1 cellular context compared by ENCODE assay signal in genomic region chr1:223081181-223081994, GRCh38.
TF ChIP-seq lines count a peak whose summit lies in the region.

No MANE protein-coding gene starts in this region.

TF ChIP-seq in K562, 482 proteins besides CTCF, POLR2A, EP300 and RAD21 (continued from another document and continues in another):
- TF ChIP-seq THAP7 (CRISPR knock-in tag; IDR thresholded peaks at IDR 0.05) (no peak), E2F8 (IDR thresholded peaks at IDR 0.05; ENCODE audit: low read depth, partially characterized antibody) (peak; percentile 28), CHD4 (IDR thresholded peaks at IDR 0.05; ENCODE audit: insufficient read depth, insufficient replicate concordance, low read depth, low read length, poor library complexity, severe bottlenecking) (no peak), BHLHE40 (IDR thresholded peaks at IDR 0.05; ENCODE audit: low read length) (peak; percentile 13; the same call in 1 of the 2 replicates), ATF3 (IDR thresholded peaks at IDR 0.05) (no peak), ATF3 (CRISPR knock-in tag; conservative IDR thresholded peaks at IDR 0.05) (no peak), ZNF431 (CRISPR knock-in tag; IDR thresholded peaks at IDR 0.05) (no peak), BRD4 (IDR thresholded peaks at IDR 0.05) (no peak), TAF9B (IDR thresholded peaks at IDR 0.05; ENCODE audit: partially characterized antibody) (no peak), ZNF24 (IDR thresholded peaks at IDR 0.05) (peak; percentile 40; the same call in 1 of the 2 replicates), CXXC5 (CRISPR knock-in tag; IDR thresholded peaks at IDR 0.05) (peak; percentile 42; the same call in 1 of the 2 replicates), TEAD4 (IDR thresholded peaks at IDR 0.05; ENCODE audit: low read length) (peak; percentile 71), TEAD4 (CRISPR knock-in tag; IDR thresholded peaks at IDR 0.05; ENCODE audit: borderline replicate concordance) (no peak), STAG1 (CRISPR knock-in tag; IDR thresholded peaks at IDR 0.05; ENCODE audit: borderline replicate concordance) (peak; percentile 92), MEIS2 (IDR thresholded peaks at IDR 0.05; ENCODE audit: partially characterized antibody) (peak; percentile 4), USF2 (CRISPR knock-in tag; IDR thresholded peaks at IDR 0.05) (no peak), ESRRA (IDR thresholded peaks at IDR 0.05; ENCODE audit: borderline replicate concordance, low read depth) (peak; percentile 60; the same call in 1 of the 2 replicates), TEAD1 (CRISPR knock-in tag; IDR thresholded peaks at IDR 0.05) (peak in 1 of 2 experiments; percentile 95; a peak in 3 of 4 replicates), XRCC5 (IDR thresholded peaks at IDR 0.05; ENCODE audit: low read depth, low read length) (0 out of 2 replicates have a peak, but pooled peaks have one; percentile 71), GMEB1 (CRISPR knock-in tag; IDR thresholded peaks at IDR 0.05) (no peak), ZBTB9 (CRISPR knock-in tag; IDR thresholded peaks at IDR 0.05) (peak; percentile 68; the same call in 1 of the 2 replicates), CC2D1A (IDR thresholded peaks at IDR 0.05) (peak; percentile 66; the same call in 1 of the 2 replicates), MAX (CRISPR knock-in tag; IDR thresholded peaks at IDR 0.05) (peak; percentile 58; the same call in 1 of the 2 replicates), CBX1 (IDR thresholded peaks at IDR 0.05; ENCODE audit: low read depth) (no peak), CREB1 (IDR thresholded peaks at IDR 0.05) (peak; percentile 73), CREB1 (CRISPR knock-in tag; IDR thresholded peaks at IDR 0.05) (peak; percentile 65; the same call in 1 of the 2 replicates), AFF1 (IDR thresholded peaks at IDR 0.05; ENCODE audit: low read depth in 1 of 2, partially characterized antibody in 2 of 2) (no peak), MCM2 (IDR thresholded peaks at IDR 0.05; ENCODE audit: low read depth) (0 out of 2 replicates have a peak, but pooled peaks have one; percentile 14), RCOR1 (IDR thresholded peaks at IDR 0.05; ENCODE audit: borderline replicate concordance in 1 of 2, low read depth in 2 of 2, low read length in 2 of 2) (peak in 1 of 2 experiments; percentile 69; a peak in 1 of 4 replicates), SMC3 (conservative IDR thresholded peaks at IDR 0.05; ENCODE audit: insufficient read depth, low read depth, low read length) (peak; percentile 93), HNRNPLL (IDR thresholded peaks at IDR 0.05; ENCODE audit: low read depth, low read length, poor library complexity, severe bottlenecking) (peak; percentile 28), UBTF (IDR thresholded peaks at IDR 0.05; ENCODE audit: borderline replicate concordance in 1 of 2, low read depth in 2 of 2, low read length in 2 of 2) (peak; percentile 27 to 55; a peak in 1 of 4 replicates), L3MBTL2 (IDR thresholded peaks at IDR 0.05) (peak; percentile 68), ATF7 (IDR thresholded peaks at IDR 0.05) (peak; percentile 67), ZHX1 (conservative IDR thresholded peaks at IDR 0.05; ENCODE audit: low read length) (0 out of 2 replicates have a peak, but pooled peaks have one; percentile 47), ERF (CRISPR knock-in tag; IDR thresholded peaks at IDR 0.05) (no peak), MYNN (IDR thresholded peaks at IDR 0.05) (peak; percentile 44; the same call in 1 of the 2 replicates), MYNN (CRISPR knock-in tag; IDR thresholded peaks at IDR 0.05) (no peak), VEZF1 (CRISPR knock-in tag; IDR thresholded peaks at IDR 0.05) (peak; percentile 56; the same call in 1 of the 2 replicates), ZNF263 (CRISPR knock-in tag; IDR thresholded peaks at IDR 0.05; ENCODE audit: borderline replicate concordance) (no peak; the same call in 1 of the 2 replicates), MTA1 (IDR thresholded peaks at IDR 0.05; ENCODE audit: borderline replicate concordance) (peak; percentile 53; the same call in 1 of the 2 replicates), HDGF (IDR thresholded peaks at IDR 0.05) (0 out of 2 replicates have a peak, but pooled peaks have one; percentile 62)
